In the genomic region with DNA sequence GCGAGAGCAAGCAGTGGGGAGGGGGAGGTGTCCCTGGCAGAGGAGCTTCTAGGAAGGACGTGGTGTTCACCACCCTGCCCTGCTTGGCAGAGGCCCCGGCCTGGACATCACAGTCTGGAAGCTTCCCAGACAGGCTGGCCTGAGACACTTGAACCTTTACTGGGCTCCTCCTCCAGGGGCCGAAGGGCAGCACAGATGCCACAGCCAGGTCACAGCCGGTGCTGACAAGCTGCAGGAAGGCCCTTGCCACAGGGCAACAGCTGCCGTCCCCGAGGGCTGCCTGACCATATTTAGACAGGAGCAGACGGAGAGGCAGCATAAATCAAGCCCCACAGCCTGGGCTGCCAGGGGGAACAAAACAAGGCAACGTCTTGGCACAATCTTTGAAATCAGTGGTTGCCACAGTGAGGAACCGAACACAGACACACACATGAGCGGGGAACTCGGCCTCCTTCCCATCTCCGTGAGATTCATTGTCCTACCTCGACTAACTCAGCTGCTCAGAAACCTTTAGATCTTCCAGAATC, we compare ENCODE assay signal across 12 cellular contexts. TPM values are rescaled to one million over a fixed set of nuclear protein-coding genes. Genes with fewer than 3 reads are reported as not detected.
DNase-seq lines count a peak whose midpoint lies in the region; ATAC-seq and TF ChIP-seq lines count a peak whose summit lies in the region.
"Had no signal": no experiment of that assay in that cellular context is flagged by ENCODE, and none has a peak within 500 bp of the region (broad histone marks: within the 10 kb centered on the region; RNA-seq: fewer than 3 reads in every experiment).

No MANE protein-coding gene starts in this region.

- DNase-seq in BE2C, result peak; percentile 58
- peak; percentile 26 for DNase-seq in NCI-H510A treated with DMSO at 0.1 percent for 48 hours (lab: John Stamatoyannopoulos, UW)
- DNase-seq in Right ventricle myocardium inferior (ENCODE audit: missing footprints), result peak; percentile 81
- DNase-seq in nucleus accumbens (lab: John Stamatoyannopoulos, UW), result peak in 37 of 56 donors; percentile 14 to 78 (median 45)
- DNase-seq in occipital lobe (lab: John Stamatoyannopoulos, UW), result no peak
- no peak for DNase-seq in NCI-H2081 (lab: John Stamatoyannopoulos, UW)
- DNase-seq: activated CD4-positive, alpha-beta T cell treated with anti-CD3 and anti-CD28 coated beads, Interleukin-2, amount 50 U/mL, for 1 hour; NCI-H2081 treated with DMSO at 0.1 percent for 48 hours had no signal

- H3K9me3 ChIP-seq in BE2C, result no peaks in the 10 kb centered on the region

- intact Hi-C loops in Right ventricle myocardium inferior (cut with DNase I), result no loop called here

- H3K4me1 ChIP-seq in BE2C, result peaks cover 45% of the 10 kb centered on the region

- no peaks in the 10 kb centered on the region for H3K27me3 ChIP-seq in BE2C

- peaks cover 8% of the 10 kb centered on the region for H3K36me3 ChIP-seq in BE2C

- no peak overlapping the region for H3K4me3 ChIP-seq in BE2C (ENCODE audit: low read depth, low read length)

- no peak for TF ChIP-seq CTCF in BE2C (IDR thresholded peaks at IDR 0.05; ENCODE audit: low read depth, low read length)

- ATAC-seq in Right ventricle myocardium inferior, result peak; percentile 79
- no peak for ATAC-seq in GM21723 (IDR thresholded peaks at IDR 0.05; ENCODE audit: unreplicated experiment)
- ATAC-seq in GM21390 (IDR thresholded peaks at IDR 0.05; ENCODE audit: unreplicated experiment), result no peak

RNA-seq across cellular contexts. Expression of gene PRIMA1, which starts 28.4 kb away (rescaled TPM):
- 6.9 TPM for polyA plus RNA-seq in BE2C (2012; ENCODE audit: insufficient read depth, insufficient read length, low read depth)
- total RNA-seq in Right ventricle myocardium inferior, result 10.3 TPM
- total RNA-seq in occipital lobe, result not detected
- total RNA-seq: endothelial cell of umbilical vein, renal cortical epithelial cell had no signal
- polyA plus RNA-seq: endothelial cell of umbilical vein had no signal

Comparison
In these comparisons a context has a peak if more than half of its experiments do, and no peak if none do; other contexts are left out.
1. DNase-seq: peak in BE2C (single experiment), NCI-H510A treated with DMSO at 0.1 percent for 48 hours (single experiment), Right ventricle myocardium inferior (single experiment) and nucleus accumbens (37 of 56); none in occipital lobe (single experiment) and NCI-H2081 (0 of 2).
2. RNA of gene PRIMA1, which starts 28.4 kb away (total RNA-seq): 10.3 TPM in Right ventricle myocardium inferior (single experiment); not detected in occipital lobe (single experiment); every median in the first group is over 10 times any median in the second.